ENCODE assay signal across 8 cellular contexts in the genomic region with DNA sequence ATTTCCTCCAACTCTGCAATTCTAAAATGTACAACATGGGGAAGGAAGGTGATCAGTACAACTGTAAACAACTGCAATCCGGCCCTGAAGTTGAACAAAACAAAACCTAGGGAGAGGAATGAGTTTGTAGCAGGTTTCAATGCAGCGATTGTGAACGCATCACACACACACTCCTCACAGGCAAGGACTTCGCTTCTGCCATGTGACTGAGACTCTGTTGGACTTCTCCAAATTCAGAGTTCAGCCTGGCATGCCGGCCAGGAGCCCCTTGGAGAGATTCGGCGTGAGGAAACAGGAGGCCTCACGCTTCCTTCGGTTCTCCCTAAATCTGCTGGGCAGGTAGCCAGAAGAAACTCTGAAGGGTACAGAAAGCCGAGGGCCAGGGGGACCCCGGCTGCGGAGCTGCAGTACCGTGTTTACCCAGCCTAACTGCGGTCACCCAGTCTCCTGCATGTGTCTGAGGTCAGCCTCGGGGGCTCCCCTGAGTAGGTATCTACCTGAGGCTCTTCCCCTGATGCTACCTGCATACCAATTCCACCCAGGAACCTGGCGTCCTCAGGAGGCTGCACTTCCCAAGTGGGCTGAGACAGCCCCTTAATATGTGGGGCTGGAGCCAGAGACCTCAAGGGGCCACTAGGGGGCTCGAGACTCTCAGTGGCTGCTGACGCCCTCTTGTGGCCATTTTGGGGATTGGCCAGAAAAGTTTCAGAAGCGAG. TPM values are rescaled to one million over a fixed set of nuclear protein-coding genes. Genes with fewer than 3 reads are reported as not detected.
DNase-seq lines count a peak whose midpoint lies in the region; ATAC-seq, FAIRE-seq and TF ChIP-seq lines count a peak whose summit lies in the region.

No MANE protein-coding gene starts in this region.

- no peaks in the 10 kb centered on the region for H3K27me3 ChIP-seq in CD4-positive, alpha-beta T cell (ENCODE audit: control insufficient read depth, insufficient read depth, low read length)
- H3K27me3 ChIP-seq in adipocyte (replicated peaks; ENCODE audit: control insufficient read depth, insufficient read depth, low read length) = no peaks in the 10 kb centered on the region
- no peaks in the 10 kb centered on the region for H3K27me3 ChIP-seq in rectal smooth muscle tissue (ENCODE audit: control insufficient read depth, insufficient read depth, low read length)

- H3K4me3 ChIP-seq in adipocyte (ENCODE audit: low read length) (no peak overlapping the region), rectal smooth muscle tissue (ENCODE audit: low read length) (peak overlapping the region; percentile 44)

- H3K9ac ChIP-seq in adipocyte (ENCODE audit: low read length) (peak overlapping the region; percentile 52), rectal smooth muscle tissue (ENCODE audit: low read length) (no peak overlapping the region)

- H3K36me3 ChIP-seq in adipocyte (ENCODE audit: control insufficient read depth, insufficient read depth, low read length, severe bottlenecking) (no peaks in the 10 kb centered on the region), rectal smooth muscle tissue (ENCODE audit: control insufficient read depth, insufficient read depth, low read length) (no peaks in the 10 kb centered on the region)

- CTCF ChIA-PET in CD4-positive, alpha-beta T cell (lab: Charles Lee) = interaction anchor here (0.6 to 2.2 kb wide), 8 partner anchors 9 to 214 kb away, joined by 3 to 15 read pairs (median 4); a partner anchor contains a TSS

- H3K4me1 ChIP-seq in adipocyte (ENCODE audit: control insufficient read depth, insufficient read depth, low read length) (peaks cover 18% of the 10 kb centered on the region), rectal smooth muscle tissue (ENCODE audit: control insufficient read depth, insufficient read depth, low read length) (no peaks in the 10 kb centered on the region)

- no peaks in the 10 kb centered on the region for H3K36me3 Mint-ChIP-seq in CD4-positive, alpha-beta T cell (ENCODE audit: low read depth)

- peak overlapping the region; percentile 59 for H3K27ac Mint-ChIP-seq in CD4-positive, alpha-beta T cell

- peak; percentile 100 for TF ChIP-seq CTCF in CD4-positive, alpha-beta T cell (IDR thresholded peaks at IDR 0.05)

- no peaks in the 10 kb centered on the region for H3K27me3 Mint-ChIP-seq in CD4-positive, alpha-beta T cell

- POLR2A ChIA-PET in CD4-positive, alpha-beta T cell (lab: Charles Lee) = interaction anchor here (1.2 kb wide), 2 partner anchors 10 to 17 kb away, joined by 3 read pairs; no protein-coding TSS in a partner anchor

- ATAC-seq in CD4-positive, alpha-beta T cell (ENCODE audit: poor library complexity) = peak; percentile 55
- ATAC-seq in GM21825 (IDR thresholded peaks at IDR 0.05; ENCODE audit: unreplicated experiment) = peak; percentile 55
- ATAC-seq in left cardiac atrium = peak; percentile 27 to 38

- no peak for FAIRE-seq in urothelium cell line (lab: Jason Lieb, UNC)

- intact Hi-C loops in CD4-positive, alpha-beta T cell (cut with DNase I, micrococcal nuclease) = loop anchor here (1.0 to 10.0 kb wide), 5 partner anchors 22 to 724 kb away; a partner anchor contains a TSS
- intact Hi-C loops in left cardiac atrium (cut with DNase I) = loop anchor here in 1 of 2 donors (10.0 kb wide), 1 partner anchor 54 kb away; a partner anchor contains a TSS

- H3K4me1 Mint-ChIP-seq in CD4-positive, alpha-beta T cell (ENCODE audit: low read depth) = peaks cover 40% of the 10 kb centered on the region

- H3K27ac ChIP-seq in CD4-positive, alpha-beta T cell (ENCODE audit: low read depth, low read length) = no peak overlapping the region
- H3K27ac ChIP-seq in rectal smooth muscle tissue (ENCODE audit: low read depth, low read length) = no peak overlapping the region

- H3K9me3 ChIP-seq in CD4-positive, alpha-beta T cell (ENCODE audit: control insufficient read depth, low read length) = no peaks in the 10 kb centered on the region
- no peaks in the 10 kb centered on the region for H3K9me3 ChIP-seq in adipocyte (ENCODE audit: control insufficient read depth, low read length)

- peak overlapping the region; percentile 75 for H3K4me3 Mint-ChIP-seq in CD4-positive, alpha-beta T cell

- no peaks in the 10 kb centered on the region for H3K9me3 Mint-ChIP-seq in CD4-positive, alpha-beta T cell

- peak; percentile 81 to 90 (median 86) for DNase-seq in CD4-positive, alpha-beta T cell
- DNase-seq in NCI-H1417 (lab: John Stamatoyannopoulos, UW) (peak; percentile 82 to 99 (median 92)), T follicular helper cell (ENCODE audit: low read depth) (peak; percentile 85), adipocyte (ENCODE audit: low read depth) (peak; percentile 97), left cardiac atrium (peak; percentile 89), urothelium cell line (ENCODE audit: low spot score) (peak; percentile 87)

RNA-seq across cellular contexts. Expression of a gene that starts 2.9 kb away (rescaled TPM):
- total RNA-seq in CD4-positive, alpha-beta T cell = not detected
- total RNA-seq in left cardiac atrium = under 1 TPM; 0.15 to 0.44 TPM

RNA-seq across cellular contexts. Expression of a gene that starts 4.5 kb away (rescaled TPM):
- total RNA-seq in CD4-positive, alpha-beta T cell = 10 to 100 TPM; 73.8 to 80.1 TPM
- total RNA-seq in left cardiac atrium = 100 to 1,000 TPM in 1 of 2 donors, 10 to 100 TPM in 1; 72.0 to 105 TPM

RNA-seq across cellular contexts. Expression of a gene that starts 27.5 kb away (rescaled TPM):
- 1 to 10 TPM; 7.8 to 9.2 TPM for total RNA-seq in CD4-positive, alpha-beta T cell
- 10 to 100 TPM; 32.2 to 36.2 TPM for total RNA-seq in left cardiac atrium

RNA-seq across cellular contexts. Expression of a gene that starts 29.1 kb away (rescaled TPM):
- 10 to 100 TPM; 10.9 to 12.1 TPM for total RNA-seq in CD4-positive, alpha-beta T cell
- 10 to 100 TPM; 33.1 to 36.6 TPM for total RNA-seq in left cardiac atrium

RNA-seq across cellular contexts. Expression of a gene that starts 53.0 kb away (rescaled TPM):
- 10 to 100 TPM; 39.4 to 40.4 TPM for total RNA-seq in CD4-positive, alpha-beta T cell
- total RNA-seq in left cardiac atrium = 10 to 100 TPM; 16.3 to 19.9 TPM
